In genomic region chr7:70793767-70794166, GRCh38 we compare ENCODE assay signal across 17 cellular contexts.
DNase-seq lines count a peak whose midpoint lies in the region; ATAC-seq and TF ChIP-seq lines count a peak whose summit lies in the region.
"Had no signal": no experiment of that assay in that cellular context is flagged by ENCODE, and none has a peak within 500 bp of the region (broad histone marks: within the 10 kb centered on the region; RNA-seq: fewer than 3 reads in every experiment).

No MANE protein-coding gene starts in this region.

- no peak overlapping the region for H3K4me3 ChIP-seq in CD4-positive, alpha-beta memory T cell (ENCODE audit: low read length in 2 of 2)
- H3K4me3 ChIP-seq: A549, GM12878, HAP-1 had no signal

- CTCF ChIA-PET in CD4-positive, alpha-beta memory T cell (lab: Charles Lee; ENCODE audit: partially characterized antibody), result no interaction called here
- CTCF ChIA-PET in activated naive CD4-positive, alpha-beta T cell treated with anti-CD3 and anti-CD28 coated beads, Interleukin-2, amount 10 ng/mL, durations not matched to agents 7 days and 5 days (lab: Charles Lee), result no interaction called here

- H3K4me1 ChIP-seq in CD4-positive, alpha-beta memory T cell (ENCODE audit: insufficient read depth, low read length), result peaks cover 23% of the 10 kb centered on the region
- H3K4me1 ChIP-seq: A549 had no signal

- DNase-seq in CD4-positive, alpha-beta memory T cell, result no peak
- peak; percentile 63 for DNase-seq in NCI-H1436 treated with DMSO at 0.1 percent for 48 hours (lab: John Stamatoyannopoulos, UW)
- no peak for DNase-seq in glutamatergic neuron
- DNase-seq in stimulated activated effector memory CD8-positive, alpha-beta T cell treated with anti-CD3 and anti-CD28 coated beads, Interleukin-12 subunit alpha, Interleukin-12 subunit beta, amount 100 ng/mL, for 72 hours (ENCODE audit: low spot score in 2 of 2), result no peak
- DNase-seq in NCI-H748 (lab: John Stamatoyannopoulos, UW; ENCODE audit: unreplicated experiment), result no peak
- no peak for DNase-seq in activated CD4-positive, alpha-beta T cell treated with anti-CD3 and anti-CD28 coated beads for 1 hour
- DNase-seq in activated naive CD4-positive, alpha-beta T cell treated with anti-CD3 and anti-CD28 coated beads, Interleukin-2, amount 10 ng/mL, durations not matched to agents 7 days and 5 days, result no peak
- DNase-seq: AML-193; CD4-positive, alpha-beta T cell; DMS79 treated with DMSO at 0.1 percent for 48 hours; GF-D8; GOT3 had no signal

- no peak overlapping the region for H3K4me3 Mint-ChIP-seq in CD4-positive, alpha-beta memory T cell
- peak overlapping the region; percentile 1 for H3K4me3 Mint-ChIP-seq in glutamatergic neuron (ENCODE audit: unreplicated experiment)
- H3K4me3 Mint-ChIP-seq in stimulated activated effector memory CD8-positive, alpha-beta T cell treated with anti-CD3 and anti-CD28 coated beads, Interleukin-12 subunit alpha, Interleukin-12 subunit beta, amount 100 ng/mL, for 72 hours, result no peak overlapping the region
- no peak overlapping the region for H3K4me3 Mint-ChIP-seq in activated naive CD4-positive, alpha-beta T cell treated with anti-CD3 and anti-CD28 coated beads, Interleukin-2, amount 10 ng/mL, durations not matched to agents 7 days and 5 days
- H3K4me3 Mint-ChIP-seq: CD4-positive, alpha-beta T cell had no signal

- no peaks in the 10 kb centered on the region for H3K9me3 ChIP-seq in CD4-positive, alpha-beta memory T cell (ENCODE audit: control insufficient read depth in 1 of 2, low read length in 2 of 2)
- H3K9me3 ChIP-seq: A549, HAP-1 had no signal

- no peak overlapping the region for H3K27ac ChIP-seq in CD4-positive, alpha-beta memory T cell (ENCODE audit: low read depth, low read length)
- H3K27ac ChIP-seq: 22Rv1, A549, C4-2B had no signal

- peak overlapping the region in 4 of 7 donors; percentile 1 to 48 (median 8) for H3K27ac Mint-ChIP-seq in CD4-positive, alpha-beta memory T cell
- H3K27ac Mint-ChIP-seq in glutamatergic neuron (ENCODE audit: unreplicated experiment), result peak overlapping the region; percentile 7
- H3K27ac Mint-ChIP-seq in stimulated activated effector memory CD8-positive, alpha-beta T cell treated with anti-CD3 and anti-CD28 coated beads, Interleukin-12 subunit alpha, Interleukin-12 subunit beta, amount 100 ng/mL, for 72 hours, result peak overlapping the region; percentile 1
- no peak overlapping the region for H3K27ac Mint-ChIP-seq in activated naive CD4-positive, alpha-beta T cell treated with anti-CD3 and anti-CD28 coated beads, Interleukin-2, amount 10 ng/mL, durations not matched to agents 7 days and 5 days
- H3K27ac Mint-ChIP-seq: CD4-positive, alpha-beta T cell had no signal

- intact Hi-C loops in CD4-positive, alpha-beta memory T cell (cut with micrococcal nuclease), result no loop called here

- no peak for ATAC-seq in stimulated activated effector memory CD8-positive, alpha-beta T cell treated with anti-CD3 and anti-CD28 coated beads, Interleukin-12 subunit alpha, Interleukin-12 subunit beta, amount 100 ng/mL, for 72 hours
- ATAC-seq: A549, GM12878 had no signal

- no peak for TF ChIP-seq CTCF in glutamatergic neuron (IDR thresholded peaks at IDR 0.05; ENCODE audit: partially characterized antibody, unreplicated experiment)

- peaks cover 12 to 37% of the 10 kb centered on the region in 2 donors for H3K36me3 Mint-ChIP-seq in CD4-positive, alpha-beta memory T cell
- peaks cover 14% of the 10 kb centered on the region for H3K36me3 Mint-ChIP-seq in glutamatergic neuron (ENCODE audit: unreplicated experiment)
- peaks cover 53% of the 10 kb centered on the region for H3K36me3 Mint-ChIP-seq in stimulated activated effector memory CD8-positive, alpha-beta T cell treated with anti-CD3 and anti-CD28 coated beads, Interleukin-12 subunit alpha, Interleukin-12 subunit beta, amount 100 ng/mL, for 72 hours
- H3K36me3 Mint-ChIP-seq in activated naive CD4-positive, alpha-beta T cell treated with anti-CD3 and anti-CD28 coated beads, Interleukin-2, amount 10 ng/mL, durations not matched to agents 7 days and 5 days, result no peaks in the 10 kb centered on the region

- H3K9me3 Mint-ChIP-seq in CD4-positive, alpha-beta memory T cell, result peaks cover 0 to 10% (median 3%) of the 10 kb centered on the region in 8 donors
- H3K9me3 Mint-ChIP-seq in glutamatergic neuron (ENCODE audit: unreplicated experiment), result peaks cover 14% of the 10 kb centered on the region
- peaks cover 4% of the 10 kb centered on the region for H3K9me3 Mint-ChIP-seq in stimulated activated effector memory CD8-positive, alpha-beta T cell treated with anti-CD3 and anti-CD28 coated beads, Interleukin-12 subunit alpha, Interleukin-12 subunit beta, amount 100 ng/mL, for 72 hours
- peaks cover 8% of the 10 kb centered on the region for H3K9me3 Mint-ChIP-seq in activated naive CD4-positive, alpha-beta T cell treated with anti-CD3 and anti-CD28 coated beads, Interleukin-2, amount 10 ng/mL, durations not matched to agents 7 days and 5 days

- peaks cover 17 to 38% (median 19%) of the 10 kb centered on the region in 4 donors for H3K4me1 Mint-ChIP-seq in CD4-positive, alpha-beta memory T cell
- H3K4me1 Mint-ChIP-seq in glutamatergic neuron (ENCODE audit: low read depth, unreplicated experiment), result peaks cover 23% of the 10 kb centered on the region
- H3K4me1 Mint-ChIP-seq in stimulated activated effector memory CD8-positive, alpha-beta T cell treated with anti-CD3 and anti-CD28 coated beads, Interleukin-12 subunit alpha, Interleukin-12 subunit beta, amount 100 ng/mL, for 72 hours, result peaks cover 20% of the 10 kb centered on the region
- peaks cover 6% of the 10 kb centered on the region for H3K4me1 Mint-ChIP-seq in activated naive CD4-positive, alpha-beta T cell treated with anti-CD3 and anti-CD28 coated beads, Interleukin-2, amount 10 ng/mL, durations not matched to agents 7 days and 5 days

- H3K36me3 ChIP-seq in CD4-positive, alpha-beta memory T cell (ENCODE audit: insufficient read depth, low read length), result no peaks in the 10 kb centered on the region
- H3K36me3 ChIP-seq: HAP-1 had no signal

- no peaks in the 10 kb centered on the region for H3K27me3 ChIP-seq in CD4-positive, alpha-beta memory T cell (ENCODE audit: insufficient read depth, low read length)

- POLR2A ChIA-PET in CD4-positive, alpha-beta memory T cell (lab: Charles Lee; ENCODE audit: partially characterized antibody), result no interaction called here

- no peaks in the 10 kb centered on the region for H3K27me3 Mint-ChIP-seq in CD4-positive, alpha-beta memory T cell
- H3K27me3 Mint-ChIP-seq in glutamatergic neuron (ENCODE audit: unreplicated experiment), result peaks cover 18% of the 10 kb centered on the region
- peaks cover 4% of the 10 kb centered on the region for H3K27me3 Mint-ChIP-seq in activated naive CD4-positive, alpha-beta T cell treated with anti-CD3 and anti-CD28 coated beads, Interleukin-2, amount 10 ng/mL, durations not matched to agents 7 days and 5 days
- H3K27me3 Mint-ChIP-seq: CD4-positive, alpha-beta T cell had no signal
